In the genomic region with DNA sequence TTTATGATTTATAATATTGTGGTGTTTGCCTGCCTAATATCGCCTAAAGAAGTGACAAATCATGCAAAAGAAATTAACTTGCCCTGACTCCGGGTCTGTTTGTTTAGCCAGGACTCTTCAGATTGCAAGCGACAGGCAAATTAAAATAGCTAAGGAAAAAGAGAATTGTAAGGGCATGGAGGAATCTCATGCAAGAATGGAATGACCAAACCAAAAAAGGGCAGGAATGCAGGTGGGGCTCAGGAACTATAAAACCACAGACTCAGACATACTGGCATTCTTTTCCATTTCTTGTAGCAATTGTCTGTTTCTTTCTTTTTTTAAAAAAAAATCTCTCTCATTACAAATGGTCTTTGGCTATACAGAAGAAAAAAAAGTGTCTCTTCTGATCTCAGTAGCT, we compare ENCODE assay signal across 20 cellular contexts.
"Had no signal": no experiment of that assay in that cellular context is flagged by ENCODE, and none has a peak within 500 bp of the region (broad histone marks: within the 10 kb centered on the region; RNA-seq: fewer than 3 reads in every experiment).

No MANE protein-coding gene starts in this region.

- H3K9me3 ChIP-seq: gastrocnemius medialis, heart right ventricle, pancreas, vagina had no signal

- H3K27me3 ChIP-seq: gastrocnemius medialis, pancreas, vagina had no signal

- H3K4me3 ChIP-seq: gastrocnemius medialis, heart right ventricle, pancreas, vagina had no signal

- H3K4me3 Mint-ChIP-seq: naive B cell, nephron, type B pancreatic cell had no signal

- H3K4me1 ChIP-seq: gastrocnemius medialis, heart right ventricle, pancreas, vagina had no signal

- H3K9me3 Mint-ChIP-seq: naive B cell, nephron, type B pancreatic cell had no signal

- ATAC-seq: esophagus mucosa, gastrocnemius medialis, heart right ventricle, left lobe of liver, pancreas, right cardiac atrium had no signal

- DNase-seq: effector memory CD4-positive, alpha-beta T cell; gastrocnemius medialis; heart right ventricle; hypothalamus; islet precursor cell; midbrain; naive B cell; occipital lobe; pancreas; right cardiac atrium; small intestine; stimulated activated CD4-positive, alpha-beta T cell treated with anti-CD3 and anti-CD28 coated beads, Interleukin-12 subunit alpha, Interleukin-12 subunit beta, amount 100 ng/mL, for 4 hours; stimulated activated naive CD4-positive, alpha-beta T cell treated with Interleukin-2 at 50 U/mL for 16 hours had no signal

- H3K36me3 ChIP-seq: gastrocnemius medialis, heart right ventricle, pancreas, vagina had no signal

- H3K27ac ChIP-seq: gastrocnemius medialis, heart right ventricle, pancreas, vagina had no signal

- FAIRE-seq: endometrium, pancreas, small intestine had no signal

- H3K27ac Mint-ChIP-seq: naive B cell, nephron, progenitor cell of endocrine pancreas, type B pancreatic cell had no signal

- H3K36me3 Mint-ChIP-seq: naive B cell, type B pancreatic cell had no signal
